In genomic region chr4:139330283-139330682, GRCh38 we compare ENCODE assay signal across 20 cellular contexts. TPM values are rescaled to one million over a fixed set of nuclear protein-coding genes. Genes with fewer than 3 reads are reported as not detected.
DNase-seq lines count a peak whose midpoint lies in the region; ATAC-seq and TF ChIP-seq lines count a peak whose summit lies in the region.
"Had no signal": no experiment of that assay in that cellular context is flagged by ENCODE, and none has a peak within 500 bp of the region (broad histone marks: within the 10 kb centered on the region; RNA-seq: fewer than 3 reads in every experiment).

No MANE protein-coding gene starts in this region.

- no peak overlapping the region for H3K18ac ChIP-seq in trophoblast cell (ENCODE audit: low read length)

- H2AK5ac ChIP-seq in trophoblast cell (ENCODE audit: low read length), result no peak overlapping the region

- H3K4me2 ChIP-seq in OCI-LY1 (ENCODE audit: low read length) (peak overlapping the region; percentile 3; the same call in 1 of the 2 replicates), trophoblast cell (ENCODE audit: low read length) (no peak overlapping the region)

- H3K27me3 Mint-ChIP-seq in activated CD8-positive, alpha-beta memory T cell treated with anti-CD3 and anti-CD28 coated beads, Interleukin-2, amount 10 ng/mL, durations not matched to agents 7 days and 5 days, result no peaks in the 10 kb centered on the region
- H3K27me3 Mint-ChIP-seq in effector memory CD8-positive, alpha-beta T cell, result no peaks in the 10 kb centered on the region
- H3K27me3 Mint-ChIP-seq in activated CD4-positive, alpha-beta memory T cell treated with anti-CD3 and anti-CD28 coated beads for 36 hours, result no peaks in the 10 kb centered on the region
- H3K27me3 Mint-ChIP-seq: activated B cell treated with CpG ODN at 0.5 μM for 24 hours; stimulated activated naive B cell treated with anti-CD40 and anti-IgM and Interleukin-4, amounts not matched to agents 10 μg/mL and 1 μg/mL and 100 μg/mL, for 72 hours; T-cell had no signal

- H3K27ac ChIP-seq in OCI-LY1 (ENCODE audit: low read depth, low read length, poor library complexity, severe bottlenecking), result peak overlapping the region; percentile 57
- no peak overlapping the region for H3K27ac ChIP-seq in trophoblast cell (ENCODE audit: low read depth, low read length)
- H3K27ac ChIP-seq: upper lobe of right lung had no signal

- no peak for TF ChIP-seq CTCF in OCI-LY1 (IDR thresholded peaks at IDR 0.05; ENCODE audit: low read length)

- H3F3A ChIP-seq in OCI-LY1 (ENCODE audit: insufficient read depth, low read length), result no peaks in the 10 kb centered on the region

- no peaks in the 10 kb centered on the region for H3K79me1 ChIP-seq in trophoblast cell (ENCODE audit: low read length)

- no peak overlapping the region for H3K23ac ChIP-seq in trophoblast cell (ENCODE audit: low read length)

- H2BK5ac ChIP-seq in trophoblast cell (ENCODE audit: low read depth, low read length, poor library complexity), result no peak overlapping the region

- H3K79me2 ChIP-seq in OCI-LY1 (ENCODE audit: insufficient read depth, low read length) (peaks cover 94% of the 10 kb centered on the region), trophoblast cell (ENCODE audit: control insufficient read depth, insufficient read depth, low read length, poor library complexity) (no peaks in the 10 kb centered on the region)

- H3K27ac Mint-ChIP-seq in activated CD8-positive, alpha-beta memory T cell treated with anti-CD3 and anti-CD28 coated beads, Interleukin-2, amount 10 ng/mL, durations not matched to agents 7 days and 5 days, result peak overlapping the region; percentile 14
- peak overlapping the region; percentile 13 to 36 for H3K27ac Mint-ChIP-seq in effector memory CD8-positive, alpha-beta T cell
- no peak overlapping the region for H3K27ac Mint-ChIP-seq in activated CD4-positive, alpha-beta memory T cell treated with anti-CD3 and anti-CD28 coated beads for 36 hours

- H2AFZ ChIP-seq in OCI-LY1 (ENCODE audit: low read length), result no peak overlapping the region
- H2AFZ ChIP-seq in trophoblast cell (ENCODE audit: insufficient read depth, low read length, poor library complexity), result no peak overlapping the region

- H3K9me2 ChIP-seq in OCI-LY1 (ENCODE audit: low read depth, low read length), result no peaks in the 10 kb centered on the region

- peak overlapping the region; percentile 31 for H3K4ac ChIP-seq in trophoblast cell (ENCODE audit: low read depth, low read length)

- no peak overlapping the region for H2BK12ac ChIP-seq in trophoblast cell (ENCODE audit: low read length)

- H3K4me3 ChIP-seq in OCI-LY1 (ENCODE audit: low read depth, low read length, poor library complexity, severe bottlenecking) (no peak overlapping the region), trophoblast cell (ENCODE audit: low read depth, low read length) (no peak overlapping the region)
- H3K4me3 ChIP-seq: upper lobe of right lung had no signal

- peaks cover 70% of the 10 kb centered on the region for H3K36me3 ChIP-seq in OCI-LY1 (ENCODE audit: insufficient read depth, low read length)
- peaks cover 1 to 5% of the 10 kb centered on the region in 2 experiments for H3K36me3 ChIP-seq in trophoblast cell (ENCODE audit: control insufficient read depth in 1 of 2, insufficient read depth in 2 of 2, low read length in 2 of 2)

- no peak overlapping the region for H4K91ac ChIP-seq in trophoblast cell (ENCODE audit: low read depth, low read length)

- H3K14ac ChIP-seq in trophoblast cell (ENCODE audit: low read length), result no peak overlapping the region

- H3K4me1 Mint-ChIP-seq in activated CD8-positive, alpha-beta memory T cell treated with anti-CD3 and anti-CD28 coated beads, Interleukin-2, amount 10 ng/mL, durations not matched to agents 7 days and 5 days, result peaks cover 20% of the 10 kb centered on the region
- peaks cover 21% of the 10 kb centered on the region in 2 donors for H3K4me1 Mint-ChIP-seq in effector memory CD8-positive, alpha-beta T cell (ENCODE audit: low read depth in 2 of 2)
- H3K4me1 Mint-ChIP-seq in activated CD4-positive, alpha-beta memory T cell treated with anti-CD3 and anti-CD28 coated beads for 36 hours (ENCODE audit: low read depth), result peaks cover 47% of the 10 kb centered on the region

- H3K9ac ChIP-seq in OCI-LY1 (ENCODE audit: low read length), result no peak overlapping the region
- no peak overlapping the region for H3K9ac ChIP-seq in trophoblast cell (ENCODE audit: low read length)

- H4K12ac ChIP-seq in trophoblast cell (ENCODE audit: low read depth, low read length), result no peak overlapping the region

- no CpG with 5 or more reads among the region's 3 CpGs for WGBS in trophoblast cell (ENCODE audit: extremely low coverage, insufficient coverage, insufficient read length)

- H3K4me1 ChIP-seq in OCI-LY1 (ENCODE audit: insufficient read depth, low read length, severe bottlenecking), result peaks cover 27% of the 10 kb centered on the region
- no peaks in the 10 kb centered on the region for H3K4me1 ChIP-seq in trophoblast cell (ENCODE audit: control insufficient read depth in 1 of 2, insufficient read depth in 2 of 2, low read length in 2 of 2)
- H3K4me1 ChIP-seq: upper lobe of right lung had no signal

- ATAC-seq in activated CD8-positive, alpha-beta memory T cell treated with anti-CD3 and anti-CD28 coated beads, Interleukin-2, amount 10 ng/mL, durations not matched to agents 7 days and 5 days, result no peak
- no peak for ATAC-seq in effector memory CD8-positive, alpha-beta T cell (replicated peaks)
- no peak for ATAC-seq in GM18907 (IDR thresholded peaks at IDR 0.05; ENCODE audit: unreplicated experiment)
- no peak for ATAC-seq in HG02970 (IDR thresholded peaks at IDR 0.05; ENCODE audit: low FRiP score, unreplicated experiment)
- ATAC-seq: HepG2; right cardiac atrium; stimulated activated naive B cell treated with anti-CD40 and anti-IgM and Interleukin-4, amounts not matched to agents 10 μg/mL and 1 μg/mL and 100 μg/mL, for 72 hours; T-cell; upper lobe of right lung had no signal

- POLR2A ChIA-PET in activated CD4-positive, alpha-beta memory T cell treated with anti-CD3 and anti-CD28 coated beads for 36 hours (lab: Charles Lee), result interaction anchor here (1.1 kb wide), 1 partner anchor 226 kb away, joined by 3 read pairs; the partner anchor contains the start of gene SETD7

- H3K36me3 Mint-ChIP-seq in activated CD8-positive, alpha-beta memory T cell treated with anti-CD3 and anti-CD28 coated beads, Interleukin-2, amount 10 ng/mL, durations not matched to agents 7 days and 5 days, result peaks cover 39% of the 10 kb centered on the region
- peaks cover 35% of the 10 kb centered on the region for H3K36me3 Mint-ChIP-seq in effector memory CD8-positive, alpha-beta T cell (ENCODE audit: insufficient read depth)
- peaks cover 34% of the 10 kb centered on the region for H3K36me3 Mint-ChIP-seq in activated CD4-positive, alpha-beta memory T cell treated with anti-CD3 and anti-CD28 coated beads for 36 hours

- DNase-seq in activated CD8-positive, alpha-beta memory T cell treated with anti-CD3 and anti-CD28 coated beads, Interleukin-2, amount 10 ng/mL, durations not matched to agents 7 days and 5 days, result no peak
- no peak for DNase-seq in activated CD8-positive, alpha-beta memory T cell treated with anti-CD3 and anti-CD28 coated beads for 24 hours
- DNase-seq in effector memory CD8-positive, alpha-beta T cell, result no peak
- DNase-seq in trophoblast cell, result no peak
- no peak for DNase-seq in activated CD4-positive, alpha-beta memory T cell treated with anti-CD3 and anti-CD28 coated beads for 36 hours
- DNase-seq: activated B cell treated with CpG ODN at 0.5 μM for 24 hours; activated gamma-delta T cell; DMS53; NCI-H1694; NCI-H2227 treated with DMSO at 0.1 percent for 48 hours; right cardiac atrium; stimulated activated CD4-positive, alpha-beta T cell treated with anti-CD3 and anti-CD28 coated beads, Interleukin-15, amount 100 ng/mL, for 24 hours; stimulated activated naive B cell treated with anti-CD40 and anti-IgM and Interleukin-4, amounts not matched to agents 10 μg/mL and 1 μg/mL and 100 μg/mL, for 72 hours; T-cell; upper lobe of right lung had no signal

- intact Hi-C loops in activated CD4-positive, alpha-beta memory T cell treated with anti-CD3 and anti-CD28 coated beads for 36 hours (cut with micrococcal nuclease), result loop anchor here (2.0 kb wide), 1 partner anchor 15 kb away; no protein-coding TSS in a partner anchor

- CTCF ChIA-PET in activated CD8-positive, alpha-beta memory T cell treated with anti-CD3 and anti-CD28 coated beads, Interleukin-2, amount 10 ng/mL, durations not matched to agents 7 days and 5 days (lab: Charles Lee), result interaction anchor here (1.0 to 1.8 kb wide), 2 partner anchors 9 to 16 kb away, joined by 3 to 5 read pairs; no protein-coding TSS in a partner anchor
- CTCF ChIA-PET in activated CD4-positive, alpha-beta memory T cell treated with anti-CD3 and anti-CD28 coated beads for 36 hours (lab: Charles Lee), result no interaction called here

- no peak overlapping the region for H2BK120ac ChIP-seq in trophoblast cell (ENCODE audit: insufficient read depth, low read length, poor library complexity)

- H3K9me3 Mint-ChIP-seq in activated CD8-positive, alpha-beta memory T cell treated with anti-CD3 and anti-CD28 coated beads, Interleukin-2, amount 10 ng/mL, durations not matched to agents 7 days and 5 days (ENCODE audit: low read depth), result no peaks in the 10 kb centered on the region
- H3K9me3 Mint-ChIP-seq in effector memory CD8-positive, alpha-beta T cell, result no peaks in the 10 kb centered on the region
- H3K9me3 Mint-ChIP-seq in activated CD4-positive, alpha-beta memory T cell treated with anti-CD3 and anti-CD28 coated beads for 36 hours, result no peaks in the 10 kb centered on the region
- H3K9me3 Mint-ChIP-seq: activated B cell treated with CpG ODN at 0.5 μM for 24 hours; stimulated activated naive B cell treated with anti-CD40 and anti-IgM and Interleukin-4, amounts not matched to agents 10 μg/mL and 1 μg/mL and 100 μg/mL, for 72 hours had no signal

- H4K8ac ChIP-seq in trophoblast cell (ENCODE audit: low read depth, low read length), result no peak overlapping the region

- H3K4me3 Mint-ChIP-seq in activated CD8-positive, alpha-beta memory T cell treated with anti-CD3 and anti-CD28 coated beads, Interleukin-2, amount 10 ng/mL, durations not matched to agents 7 days and 5 days, result no peak overlapping the region
- H3K4me3 Mint-ChIP-seq in effector memory CD8-positive, alpha-beta T cell, result no peak overlapping the region
- H3K4me3 Mint-ChIP-seq in activated CD4-positive, alpha-beta memory T cell treated with anti-CD3 and anti-CD28 coated beads for 36 hours, result no peak overlapping the region
- H3K4me3 Mint-ChIP-seq: activated B cell treated with CpG ODN at 0.5 μM for 24 hours, T-cell had no signal

- H4K20me1 ChIP-seq in OCI-LY1 (ENCODE audit: insufficient read depth, low read length), result no peaks in the 10 kb centered on the region

- H3K27me3 ChIP-seq in OCI-LY1 (ENCODE audit: insufficient read depth, low read length) (no peaks in the 10 kb centered on the region), trophoblast cell (ENCODE audit: insufficient read depth, low read length) (no peaks in the 10 kb centered on the region)
- H3K27me3 ChIP-seq: upper lobe of right lung had no signal

- H3K9me3 ChIP-seq in OCI-LY1 (ENCODE audit: low read length), result no peaks in the 10 kb centered on the region
- H3K9me3 ChIP-seq in trophoblast cell (ENCODE audit: insufficient read depth, low read depth, low read length), result no peaks in the 10 kb centered on the region
- H3K9me3 ChIP-seq: upper lobe of right lung had no signal

RNA-seq across cellular contexts. Expression of gene NDUFC1, which starts 28.0 kb away (rescaled TPM):
- 10 to 100 TPM; 32.2 to 34.9 TPM for total RNA-seq in activated CD8-positive, alpha-beta memory T cell treated with anti-CD3 and anti-CD28 coated beads, Interleukin-2, amount 10 ng/mL, durations not matched to agents 7 days and 5 days
- 108 and 115 TPM in 2 replicates for polyA plus RNA-seq in trophoblast cell (2013)
- 10 to 100 TPM; 51.2 to 52.4 TPM for total RNA-seq in activated CD4-positive, alpha-beta memory T cell treated with anti-CD3 and anti-CD28 coated beads for 36 hours

RNA-seq across cellular contexts. Expression of gene NAA15, which starts 29.0 kb away (rescaled TPM):
- total RNA-seq in activated CD8-positive, alpha-beta memory T cell treated with anti-CD3 and anti-CD28 coated beads, Interleukin-2, amount 10 ng/mL, durations not matched to agents 7 days and 5 days, result 10 to 100 TPM; 50.0 to 70.8 TPM
- 22.1 and 23.3 TPM in 2 replicates for polyA plus RNA-seq in trophoblast cell (2013)
- 10 to 100 TPM; 91.2 to 95.8 TPM for total RNA-seq in activated CD4-positive, alpha-beta memory T cell treated with anti-CD3 and anti-CD28 coated beads for 36 hours

RNA-seq across cellular contexts. Expression of gene MGARP, which starts 50.3 kb away (rescaled TPM):
- under 1 TPM in 1 of 2 experiments, not detected in 1; 0.20 TPM for total RNA-seq in activated CD8-positive, alpha-beta memory T cell treated with anti-CD3 and anti-CD28 coated beads, Interleukin-2, amount 10 ng/mL, durations not matched to agents 7 days and 5 days
- polyA plus RNA-seq in trophoblast cell (2013), result 0.06 and 0.14 TPM in 2 replicates
- under 1 TPM in 1 of 2 experiments, not detected in 1; 0.22 TPM for total RNA-seq in activated CD4-positive, alpha-beta memory T cell treated with anti-CD3 and anti-CD28 coated beads for 36 hours
- total RNA-seq: activated B cell treated with CpG ODN at 0.5 μM for 24 hours, MCF 10A had no signal
